In the genomic region with DNA sequence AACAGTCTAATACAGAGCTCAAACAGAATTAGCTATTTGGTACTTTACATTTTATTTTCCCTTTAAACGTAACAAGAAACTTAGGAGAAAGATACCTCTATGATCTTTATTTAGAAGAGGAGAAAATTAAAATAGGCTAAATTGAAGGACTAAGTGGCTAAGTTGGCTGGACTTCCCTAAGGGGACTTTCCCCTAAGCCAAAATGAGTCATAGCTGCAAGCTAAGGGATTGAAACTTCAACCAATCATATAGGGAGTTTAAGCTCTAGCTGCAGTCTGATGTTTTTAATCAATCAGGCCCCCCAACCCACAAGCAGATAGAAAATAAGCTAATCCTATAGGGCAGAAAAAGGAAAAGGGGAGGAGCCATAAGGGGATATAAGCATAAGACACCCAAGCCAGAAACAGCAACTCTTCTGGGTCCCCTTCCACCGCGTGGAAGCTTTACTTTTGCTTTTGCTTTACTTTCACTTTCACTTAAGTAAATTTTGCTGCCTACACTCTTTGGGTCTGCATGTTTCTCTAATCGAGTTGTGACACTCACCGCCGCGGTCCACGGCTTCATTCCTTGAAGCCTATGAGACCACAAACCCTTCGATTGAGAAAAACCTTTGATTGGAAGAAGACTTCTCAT, we compare ENCODE assay signal across 9 cellular contexts.
DNase-seq lines count a peak whose midpoint lies in the region; ATAC-seq, FAIRE-seq and TF ChIP-seq lines count a peak whose summit lies in the region.
"Had no signal": no experiment of that assay in that cellular context is flagged by ENCODE, and none has a peak within 500 bp of the region (broad histone marks: within the 10 kb centered on the region; RNA-seq: fewer than 3 reads in every experiment).

No MANE protein-coding gene starts in this region.

- peak overlapping the region; percentile 42 for H3K4me3 ChIP-seq in epithelial cell of proximal tubule (ENCODE audit: low read depth, low read length)
- no peak overlapping the region for H3K4me3 ChIP-seq in adrenal gland
- peak overlapping the region in 1 of 4 donors; percentile 6 for H3K4me3 ChIP-seq in pancreas

- no peak for FAIRE-seq in pancreas (lab: Jason Lieb, UNC)

- no peak overlapping the region for H3K27ac ChIP-seq in adrenal gland
- no peak overlapping the region for H3K27ac ChIP-seq in pancreas

- no peaks in the 10 kb centered on the region for H3K27me3 ChIP-seq in adrenal gland
- no peaks in the 10 kb centered on the region for H3K27me3 ChIP-seq in pancreas

- TF ChIP-seq CTCF in epithelial cell of proximal tubule (conservative IDR thresholded peaks at IDR 0.05; ENCODE audit: low read depth, low read length) (no peak), adrenal gland (IDR thresholded peaks at IDR 0.05) (no peak), pancreas (IDR thresholded peaks at IDR 0.05) (no peak)

- WGBS in adrenal gland, 4 donors, result 82 to 85% (median 83%) methylated on average over 9 of the region's 9 CpGs
- WGBS in pancreas, 2 donors, result 86 to 90% methylated on average over 9 of the region's 9 CpGs

- H3K36me3 ChIP-seq in adrenal gland (replicated peaks in 1 of 2) (no peaks in the 10 kb centered on the region), pancreas (no peaks in the 10 kb centered on the region)

- ATAC-seq in GM21619 (IDR thresholded peaks at IDR 0.05; ENCODE audit: unreplicated experiment) (peak; percentile 81), pancreas (no peak)
- ATAC-seq: left ventricle myocardium superior had no signal

- DNase-seq in DMS53 treated with DMSO at 0.1 percent for 48 hours (lab: John Stamatoyannopoulos, UW; ENCODE audit: unreplicated experiment) (peak; percentile 49), NCI-H2029 treated with DMSO at 0.1 percent for 48 hours (lab: John Stamatoyannopoulos, UW) (peak; percentile 2), epithelial cell of proximal tubule (ENCODE audit: low read depth) (no peak), adrenal gland (no peak), germinal center (ENCODE audit: low spot score) (no peak), pancreas (no peak), activated gamma-delta T cell (lab: John Stamatoyannopoulos, UW) (no peak)
- DNase-seq: left ventricle myocardium superior had no signal

- no peak for TF ChIP-seq POLR2A in adrenal gland (IDR thresholded peaks at IDR 0.05)

- H3K9me3 ChIP-seq in adrenal gland (replicated peaks in 1 of 3) (no peaks in the 10 kb centered on the region), pancreas (no peaks in the 10 kb centered on the region)

- H3K4me1 ChIP-seq in adrenal gland (replicated peaks in 1 of 2) (no peaks in the 10 kb centered on the region), pancreas (no peaks in the 10 kb centered on the region)

- intact Hi-C loops in adrenal gland (cut with DNase I) (no loop called here), pancreas (cut with DNase I) (no loop called here)

Comparison
In these comparisons a context has a peak if more than half of its experiments do, and no peak if none do; other contexts are left out.
1. DNase-seq: peak in DMS53 treated with DMSO at 0.1 percent for 48 hours (single experiment) and NCI-H2029 treated with DMSO at 0.1 percent for 48 hours (single experiment); none in epithelial cell of proximal tubule (single experiment), adrenal gland (0 of 7), germinal center (single experiment), pancreas (0 of 6) and activated gamma-delta T cell (single experiment).